30 cellular contexts compared by ENCODE assay signal in the genomic region with DNA sequence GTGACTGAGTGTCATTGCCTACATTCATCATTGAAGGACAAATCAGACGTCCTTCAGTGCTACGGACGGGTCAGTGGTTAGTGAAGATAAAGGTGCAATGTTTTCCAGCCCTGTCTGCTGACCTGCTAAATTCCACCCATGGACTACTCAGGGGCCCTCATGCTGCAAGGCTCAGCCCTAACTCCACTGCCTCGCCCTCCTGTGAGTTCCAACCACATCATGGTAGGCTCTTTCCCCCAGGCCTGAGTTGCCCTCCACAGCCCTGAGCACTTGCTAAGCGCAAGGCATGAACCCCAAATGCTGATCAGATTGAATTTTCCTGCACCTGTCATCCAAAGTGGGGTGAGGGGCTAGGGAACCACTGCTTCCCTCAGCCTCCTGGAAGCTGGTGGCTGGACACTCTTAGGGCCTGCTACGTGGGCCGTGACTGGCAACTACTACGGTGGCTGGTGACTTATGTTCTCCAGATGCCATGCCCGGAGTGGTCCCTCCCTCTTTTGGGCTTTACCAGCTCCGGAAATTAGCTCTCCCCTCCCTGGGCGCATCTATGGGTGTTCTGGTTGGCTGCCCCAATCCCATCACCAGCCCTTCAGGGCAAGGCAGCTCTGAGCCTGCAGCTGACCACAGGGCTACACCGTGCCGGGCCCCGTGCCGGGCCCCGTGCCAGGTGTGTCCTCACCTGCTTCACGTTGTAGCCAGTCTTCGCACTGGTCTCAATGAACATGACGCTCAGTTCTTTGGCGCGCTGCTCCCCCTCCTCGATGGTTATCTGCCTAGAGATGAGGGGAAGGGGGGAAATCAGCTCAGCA.
"Had no signal": no experiment of that assay in that cellular context is flagged by ENCODE, and none has a peak within 500 bp of the region (broad histone marks: within the 10 kb centered on the region; RNA-seq: fewer than 3 reads in every experiment).

No MANE protein-coding gene starts in this region.

- H3K4me1 ChIP-seq: ascending aorta, esophagus muscularis mucosa, foreskin keratinocyte, heart right ventricle, lower lobe of right lung, pancreas, psoas muscle, sigmoid colon, suprapubic skin, tibial artery, uterus had no signal

- H3K9me3 ChIP-seq: ascending aorta, esophagus muscularis mucosa, heart right ventricle, lower lobe of right lung, mucosa of descending colon, neutrophil, pancreas, psoas muscle, sigmoid colon, suprapubic skin, tibial artery, uterus had no signal

- H3K4me3 Mint-ChIP-seq: activated CD4-positive, alpha-beta T cell treated with anti-CD3 and anti-CD28 coated beads for 36 hours; activated CD8-positive, alpha-beta T cell treated with anti-CD3 and anti-CD28 coated beads, Interleukin-2, amount 10 ng/mL, durations not matched to agents 7 days and 5 days; activated naive CD4-positive, alpha-beta T cell treated with anti-CD3 and anti-CD28 coated beads, Interleukin-2, amount 10 ng/mL, durations not matched to agents 7 days and 5 days; activated naive CD8-positive, alpha-beta T cell treated with anti-CD3 and anti-CD28 coated beads, Interleukin-2, amount 10 ng/mL, durations not matched to agents 7 days and 5 days; activated T-cell treated with anti-CD3 and anti-CD28 coated beads, Interleukin-2, amount 50 U/mL, for 24 hours; brain; nephron progenitor cell; stimulated activated memory B cell treated with anti-CD40 and anti-IgM and Interleukin-4, amounts not matched to agents 10 μg/mL and 1 μg/mL and 100 μg/mL, for 72 hours had no signal

- H3K27me3 Mint-ChIP-seq: activated CD4-positive, alpha-beta T cell treated with anti-CD3 and anti-CD28 coated beads for 36 hours; activated naive CD4-positive, alpha-beta T cell treated with anti-CD3 and anti-CD28 coated beads, Interleukin-2, amount 10 ng/mL, durations not matched to agents 7 days and 5 days; activated naive CD8-positive, alpha-beta T cell treated with anti-CD3 and anti-CD28 coated beads, Interleukin-2, amount 10 ng/mL, durations not matched to agents 7 days and 5 days; activated T-cell treated with anti-CD3 and anti-CD28 coated beads, Interleukin-2, amount 50 U/mL, for 24 hours; brain had no signal

- H3K27ac Mint-ChIP-seq: activated CD4-positive, alpha-beta T cell treated with anti-CD3 and anti-CD28 coated beads for 36 hours; activated CD8-positive, alpha-beta T cell treated with anti-CD3 and anti-CD28 coated beads, Interleukin-2, amount 10 ng/mL, durations not matched to agents 7 days and 5 days; activated naive CD4-positive, alpha-beta T cell treated with anti-CD3 and anti-CD28 coated beads, Interleukin-2, amount 10 ng/mL, durations not matched to agents 7 days and 5 days; activated naive CD8-positive, alpha-beta T cell treated with anti-CD3 and anti-CD28 coated beads, Interleukin-2, amount 10 ng/mL, durations not matched to agents 7 days and 5 days; activated T-cell treated with anti-CD3 and anti-CD28 coated beads, Interleukin-2, amount 50 U/mL, for 24 hours; nephron progenitor cell; stimulated activated memory B cell treated with anti-CD40 and anti-IgM and Interleukin-4, amounts not matched to agents 10 μg/mL and 1 μg/mL and 100 μg/mL, for 72 hours had no signal

- DNase-seq: activated CD4-positive, alpha-beta T cell treated with anti-CD3 and anti-CD28 coated beads for 36 hours; activated CD8-positive, alpha-beta T cell treated with anti-CD3 and anti-CD28 coated beads, Interleukin-2, amount 10 ng/mL, durations not matched to agents 7 days and 5 days; activated gamma-delta T cell; activated naive CD4-positive, alpha-beta T cell treated with anti-CD3 and anti-CD28 coated beads, Interleukin-2, amount 10 ng/mL, durations not matched to agents 7 days and 5 days; activated naive CD8-positive, alpha-beta T cell treated with anti-CD3 and anti-CD28 coated beads, Interleukin-2, amount 10 ng/mL, durations not matched to agents 7 days and 5 days; activated T-cell treated with anti-CD3 and anti-CD28 coated beads, Interleukin-2, amount 50 U/mL, for 24 hours; cortex of kidney; foreskin keratinocyte; heart right ventricle; kidney glomerular epithelial cell; lower lobe of right lung; mesendoderm; mucosa of descending colon; nephron progenitor cell; psoas muscle; sigmoid colon; small intestine; stimulated activated CD4-positive, alpha-beta T cell treated with anti-CD3 and anti-CD28 coated beads, Interleukin-4, amount 100 ng/mL, for 24 hours; T-helper 2 cell; tibial artery; uterus had no signal

- H3K27ac ChIP-seq: ascending aorta, cardiac muscle cell, esophagus muscularis mucosa, foreskin keratinocyte, heart right ventricle, lower lobe of right lung, neutrophil, pancreas, psoas muscle, sigmoid colon, suprapubic skin, tibial artery, uterus had no signal

- H3K27me3 ChIP-seq: ascending aorta, cardiac muscle cell, esophagus muscularis mucosa, foreskin keratinocyte, heart right ventricle, neutrophil, pancreas, sigmoid colon, suprapubic skin, tibial artery, uterus had no signal

- H3K4me1 Mint-ChIP-seq: activated CD4-positive, alpha-beta T cell treated with anti-CD3 and anti-CD28 coated beads for 36 hours; activated naive CD4-positive, alpha-beta T cell treated with anti-CD3 and anti-CD28 coated beads, Interleukin-2, amount 10 ng/mL, durations not matched to agents 7 days and 5 days; activated naive CD8-positive, alpha-beta T cell treated with anti-CD3 and anti-CD28 coated beads, Interleukin-2, amount 10 ng/mL, durations not matched to agents 7 days and 5 days; brain; nephron progenitor cell; stimulated activated memory B cell treated with anti-CD40 and anti-IgM and Interleukin-4, amounts not matched to agents 10 μg/mL and 1 μg/mL and 100 μg/mL, for 72 hours had no signal

- H3K4me3 ChIP-seq: ascending aorta, cardiac muscle cell, esophagus muscularis mucosa, heart right ventricle, lower lobe of right lung, mucosa of descending colon, pancreas, psoas muscle, sigmoid colon, suprapubic skin, tibial artery, uterus had no signal

- FAIRE-seq: pancreas, small intestine had no signal

- H3K36me3 ChIP-seq: cardiac muscle cell, lower lobe of right lung, neutrophil, pancreas, suprapubic skin, uterus had no signal

- H3K36me3 Mint-ChIP-seq: activated naive CD4-positive, alpha-beta T cell treated with anti-CD3 and anti-CD28 coated beads, Interleukin-2, amount 10 ng/mL, durations not matched to agents 7 days and 5 days; activated naive CD8-positive, alpha-beta T cell treated with anti-CD3 and anti-CD28 coated beads, Interleukin-2, amount 10 ng/mL, durations not matched to agents 7 days and 5 days; stimulated activated memory B cell treated with anti-CD40 and anti-IgM and Interleukin-4, amounts not matched to agents 10 μg/mL and 1 μg/mL and 100 μg/mL, for 72 hours had no signal

- ATAC-seq: activated CD4-positive, alpha-beta T cell treated with anti-CD3 and anti-CD28 coated beads for 36 hours; activated CD8-positive, alpha-beta T cell treated with anti-CD3 and anti-CD28 coated beads, Interleukin-2, amount 10 ng/mL, durations not matched to agents 7 days and 5 days; foreskin keratinocyte; heart right ventricle; left lobe of liver; lower lobe of right lung; mucosa of descending colon; pancreas; psoas muscle; stimulated activated memory B cell treated with anti-CD40 and anti-IgM and Interleukin-4, amounts not matched to agents 10 μg/mL and 1 μg/mL and 100 μg/mL, for 72 hours had no signal

- H3K9me3 Mint-ChIP-seq: activated naive CD4-positive, alpha-beta T cell treated with anti-CD3 and anti-CD28 coated beads, Interleukin-2, amount 10 ng/mL, durations not matched to agents 7 days and 5 days; activated naive CD8-positive, alpha-beta T cell treated with anti-CD3 and anti-CD28 coated beads, Interleukin-2, amount 10 ng/mL, durations not matched to agents 7 days and 5 days; activated T-cell treated with anti-CD3 and anti-CD28 coated beads, Interleukin-2, amount 50 U/mL, for 24 hours; brain; nephron progenitor cell; stimulated activated memory B cell treated with anti-CD40 and anti-IgM and Interleukin-4, amounts not matched to agents 10 μg/mL and 1 μg/mL and 100 μg/mL, for 72 hours had no signal
